9 cellular contexts compared by ENCODE assay signal in genomic region chr11:1310772-1311468, GRCh38. TPM values are rescaled to one million over a fixed set of nuclear protein-coding genes. Genes with fewer than 3 reads are reported as not detected.
A peak's percentile ranks its signal among the peaks of the same experiment; 100 is the strongest.
DNase-seq lines count a peak whose midpoint lies in the region; ATAC-seq, FAIRE-seq and TF ChIP-seq lines count a peak whose summit lies in the region.
"Had no signal": no experiment of that assay in that cellular context is flagged by ENCODE, and none has a peak within 500 bp of the region (broad histone marks: within the 10 kb centered on the region; RNA-seq: fewer than 3 reads in every experiment).

No MANE protein-coding gene starts in this region.

- ATAC-seq in left ventricle myocardium superior, result no peak
- peak in 1 of 2 donors; percentile 17 for ATAC-seq in activated T-cell treated with anti-CD3 and anti-CD28 coated beads, Interleukin-2, amount 50 U/mL, for 4 hours
- ATAC-seq in mucosa of descending colon, result no peak
- ATAC-seq in HG02970 (IDR thresholded peaks at IDR 0.05; ENCODE audit: low FRiP score, unreplicated experiment), result no peak

- H3K4me3 ChIP-seq in mucosa of descending colon (no peak overlapping the region), uterus (peak overlapping the region in 1 of 2 donors; percentile 100)

- in situ Hi-C loops in G401 (cut with HindIII; ENCODE audit: low sequenced_read_pairs), result no loop called here

- no peak for TF ChIP-seq POLR2A in uterus (IDR thresholded peaks at IDR 0.05)

- peak overlapping the region in 1 of 2 donors; percentile 90 for H3K27ac ChIP-seq in uterus

- H3K36me3 Mint-ChIP-seq in activated T-cell treated with anti-CD3 and anti-CD28 coated beads, Interleukin-2, amount 50 U/mL, for 4 hours (ENCODE audit: insufficient read depth), result peaks cover 2% of the 10 kb centered on the region

- peaks cover 11% of the 10 kb centered on the region for H3K9me3 Mint-ChIP-seq in activated T-cell treated with anti-CD3 and anti-CD28 coated beads, Interleukin-2, amount 50 U/mL, for 4 hours

- peaks cover 3% of the 10 kb centered on the region for H3K9me3 ChIP-seq in mucosa of descending colon
- H3K9me3 ChIP-seq in uterus, result peaks cover 0 to 2% of the 10 kb centered on the region in 2 donors

- intact Hi-C loops in left ventricle myocardium superior (cut with micrococcal nuclease), result no loop called here
- intact Hi-C loops in cardiac septum (cut with DNase I), result loop anchor here (2.0 kb wide), 1 partner anchor 48 kb away; no protein-coding TSS in a partner anchor
- intact Hi-C loops in mucosa of descending colon (cut with DNase I, micrococcal nuclease), result no loop called here
- intact Hi-C loops in uterus (cut with DNase I; ENCODE audit: low total_unique reads), result no loop called here

- FAIRE-seq in frontal cortex (lab: Jason Lieb, UNC), result no peak

- DNase-seq in left ventricle myocardium superior (peak; percentile 35), cardiac septum (ENCODE audit: low spot score) (no peak), mucosa of descending colon (peak in 2 of 3 donors; percentile 45 to 63), frontal cortex (ENCODE audit: low spot score in 2 of 2) (no peak), G401 (ENCODE audit: low spot score) (no peak), uterus (no peak)
- DNase-seq in activated T-cell treated with anti-CD3 and anti-CD28 coated beads, Interleukin-2, amount 50 U/mL, for 4 hours, result peak; percentile 57

- no peak for TF ChIP-seq CTCF in mucosa of descending colon (IDR thresholded peaks at IDR 0.05)
- no peak for TF ChIP-seq CTCF in uterus (IDR thresholded peaks at IDR 0.05)

- H3K27me3 ChIP-seq in uterus, result no peaks in the 10 kb centered on the region

- peaks cover 6% of the 10 kb centered on the region for H3K27me3 Mint-ChIP-seq in activated T-cell treated with anti-CD3 and anti-CD28 coated beads, Interleukin-2, amount 50 U/mL, for 4 hours (ENCODE audit: low read depth)

- H3K4me1 ChIP-seq in mucosa of descending colon (ENCODE audit: low read depth) (peaks cover 27% of the 10 kb centered on the region), uterus (peaks cover 0 to 6% of the 10 kb centered on the region in 2 donors)
- H3K4me1 ChIP-seq: parathyroid adenoma had no signal

- H3K4me3 Mint-ChIP-seq in activated T-cell treated with anti-CD3 and anti-CD28 coated beads, Interleukin-2, amount 50 U/mL, for 4 hours, result peak overlapping the region; percentile 86

- H3K36me3 ChIP-seq in mucosa of descending colon (ENCODE audit: low read depth) (no peaks in the 10 kb centered on the region), uterus (no peaks in the 10 kb centered on the region)

- peaks cover 38% of the 10 kb centered on the region for H3K4me1 Mint-ChIP-seq in activated T-cell treated with anti-CD3 and anti-CD28 coated beads, Interleukin-2, amount 50 U/mL, for 4 hours (ENCODE audit: low read depth)

RNA-seq across cellular contexts. Expression of gene TOLLIP, which starts 1.5 kb away (rescaled TPM):
- total RNA-seq in left ventricle myocardium superior (50.2 TPM), cardiac septum (46.9 TPM), mucosa of descending colon (10 to 100 TPM; 62.4 to 65.4 (median 62.5) TPM), frontal cortex (18.8 TPM), uterus (10 to 100 TPM in 3 of 4 donors, 1 to 10 TPM in 1; 5.9 to 86.8 (median 36.2) TPM)
- total RNA-seq in activated T-cell treated with anti-CD3 and anti-CD28 coated beads, Interleukin-2, amount 50 U/mL, for 4 hours, result 10 to 100 TPM; 38.0 to 45.9 (median 44.3) TPM
- total RNA-seq in G401 (2014; rRNA removed; shearing (Covaris generic)), result 30.0 and 36.4 TPM in 2 replicates

Comparison
In these comparisons a context has a peak if more than half of its experiments do, and no peak if none do; other contexts are left out.
1. DNase-seq: peak in left ventricle myocardium superior (single experiment), activated T-cell treated with anti-CD3 and anti-CD28 coated beads, Interleukin-2, amount 50 U/mL, for 4 hours (single experiment) and mucosa of descending colon (2 of 3); none in cardiac septum (single experiment), frontal cortex (0 of 2), G401 (single experiment) and uterus (0 of 2).